In the genomic region with DNA sequence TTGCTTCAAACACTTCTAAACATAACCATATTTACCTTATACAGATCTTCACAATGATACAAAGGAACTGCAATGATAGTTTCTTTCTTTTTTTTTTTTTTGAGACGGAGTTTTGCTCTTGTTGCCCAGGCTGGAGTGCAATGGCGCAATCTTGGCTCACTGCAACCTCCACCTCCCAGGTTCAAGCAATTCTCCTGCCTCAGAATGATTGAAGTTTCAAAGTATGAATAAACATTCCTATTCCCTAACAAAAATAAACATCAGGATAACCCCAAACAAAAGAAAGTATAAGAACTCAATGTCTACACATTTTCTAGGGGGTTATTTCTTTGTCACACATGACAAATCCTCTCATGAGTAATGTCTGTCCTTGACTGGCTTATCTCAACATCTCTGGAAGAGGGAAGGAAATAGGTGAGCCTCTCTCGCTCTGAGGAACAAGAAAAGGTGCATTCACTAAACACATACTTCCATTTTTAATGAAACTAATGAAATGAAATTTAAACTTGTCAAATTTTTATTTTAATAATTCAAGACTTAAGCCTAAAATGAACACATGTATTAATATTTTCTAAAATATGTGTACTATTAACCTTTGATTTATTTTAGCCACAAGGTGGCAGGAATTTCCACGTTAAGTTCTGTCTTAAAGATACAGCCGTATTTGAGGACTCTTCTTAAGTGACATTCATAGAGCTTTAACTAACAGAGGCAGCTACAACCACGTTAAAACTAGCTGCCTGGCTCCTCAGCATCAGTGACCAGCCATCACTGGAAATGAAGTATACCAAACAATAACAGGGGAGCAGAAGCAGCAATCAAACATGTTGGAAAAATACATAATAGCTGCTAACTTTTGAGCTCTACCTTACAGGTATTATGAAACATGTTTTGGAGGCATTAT, we compare ENCODE assay signal across 8 cellular contexts. TPM values are rescaled to one million over a fixed set of nuclear protein-coding genes. Genes with fewer than 3 reads are reported as not detected.
DNase-seq lines count a peak whose midpoint lies in the region; ATAC-seq, FAIRE-seq and TF ChIP-seq lines count a peak whose summit lies in the region.

No MANE protein-coding gene starts in this region.

- H3K36me3 Mint-ChIP-seq in activated naive CD8-positive, alpha-beta T cell treated with anti-CD3 and anti-CD28 coated beads, Interleukin-2, amount 10 ng/mL, durations not matched to agents 7 days and 5 days, result no peaks in the 10 kb centered on the region
- no peaks in the 10 kb centered on the region for H3K36me3 Mint-ChIP-seq in activated naive CD8-positive, alpha-beta T cell treated with anti-CD3 and anti-CD28 coated beads for 36 hours

- H3K4me1 Mint-ChIP-seq in activated naive CD8-positive, alpha-beta T cell treated with anti-CD3 and anti-CD28 coated beads, Interleukin-2, amount 10 ng/mL, durations not matched to agents 7 days and 5 days, result peaks cover 8% of the 10 kb centered on the region
- peaks cover 14% of the 10 kb centered on the region for H3K4me1 Mint-ChIP-seq in activated naive CD8-positive, alpha-beta T cell treated with anti-CD3 and anti-CD28 coated beads for 36 hours

- no peak overlapping the region for H3K9ac ChIP-seq in keratinocyte (ENCODE audit: control insufficient read depth, extremely low read depth, insufficient read depth, low read length)

- no peak overlapping the region for H3K27ac ChIP-seq in keratinocyte (ENCODE audit: control insufficient read depth, insufficient read depth, low read length)

- POLR2A ChIA-PET in activated naive CD8-positive, alpha-beta T cell treated with anti-CD3 and anti-CD28 coated beads, Interleukin-2, amount 10 ng/mL, durations not matched to agents 7 days and 5 days (lab: Charles Lee), result interaction anchor here (0.5 to 0.9 kb wide), 2 partner anchors 172 to 182 kb away, joined by 3 to 5 read pairs; no protein-coding TSS in a partner anchor

- no peaks in the 10 kb centered on the region for H3K27me3 ChIP-seq in keratinocyte (ENCODE audit: control insufficient read depth, extremely low read depth, insufficient read depth, low read length)

- H3K9me3 Mint-ChIP-seq in activated naive CD8-positive, alpha-beta T cell treated with anti-CD3 and anti-CD28 coated beads, Interleukin-2, amount 10 ng/mL, durations not matched to agents 7 days and 5 days, result no peaks in the 10 kb centered on the region
- no peaks in the 10 kb centered on the region for H3K9me3 Mint-ChIP-seq in activated naive CD8-positive, alpha-beta T cell treated with anti-CD3 and anti-CD28 coated beads for 36 hours

- peak; percentile 52 for FAIRE-seq in keratinocyte (lab: Jason Lieb, UNC)

- H3K36me3 ChIP-seq in keratinocyte (ENCODE audit: control insufficient read depth in 2 of 2, extremely low read depth in 1 of 2, insufficient read depth in 2 of 2, low read length in 2 of 2), result no peaks in the 10 kb centered on the region

- no peaks in the 10 kb centered on the region for H3K9me3 ChIP-seq in keratinocyte (ENCODE audit: control insufficient read depth, low read depth, low read length)

- H3K79me2 ChIP-seq in keratinocyte (ENCODE audit: control insufficient read depth, insufficient read depth, low read length), result no peaks in the 10 kb centered on the region

- dilution Hi-C loops in keratinocyte (cut with MboI; ENCODE audit: extremely low pct_ligation_motif_present, low sequenced_read_pairs), result no loop called here

- TF ChIP-seq CTCF in keratinocyte (optimal IDR thresholded peaks at IDR 0.05 in 1 of 3, IDR thresholded peaks at IDR 0.05 in 1 of 3, conservative IDR thresholded peaks at IDR 0.05 in 1 of 3; ENCODE audit: extremely low read depth in 1 of 3, insufficient read depth in 2 of 3, low read length in 3 of 3), result peak in 1 of 3 experiments; percentile 15

- no peaks in the 10 kb centered on the region for H3K9me1 ChIP-seq in keratinocyte (ENCODE audit: control insufficient read depth, extremely low read depth, insufficient read depth, low read length)

- H3K4me2 ChIP-seq in keratinocyte (ENCODE audit: control insufficient read depth, extremely low read depth, insufficient read depth, low read depth, low read length), result peak overlapping the region; percentile 61

- H3K27me3 Mint-ChIP-seq in activated naive CD8-positive, alpha-beta T cell treated with anti-CD3 and anti-CD28 coated beads, Interleukin-2, amount 10 ng/mL, durations not matched to agents 7 days and 5 days, result peaks cover 29% of the 10 kb centered on the region
- peaks cover 12% of the 10 kb centered on the region for H3K27me3 Mint-ChIP-seq in activated naive CD8-positive, alpha-beta T cell treated with anti-CD3 and anti-CD28 coated beads for 36 hours

- no peak overlapping the region for H3K27ac Mint-ChIP-seq in activated naive CD8-positive, alpha-beta T cell treated with anti-CD3 and anti-CD28 coated beads, Interleukin-2, amount 10 ng/mL, durations not matched to agents 7 days and 5 days
- no peak overlapping the region for H3K27ac Mint-ChIP-seq in activated naive CD8-positive, alpha-beta T cell treated with anti-CD3 and anti-CD28 coated beads for 36 hours

- peak; percentile 51 for ATAC-seq in activated naive CD8-positive, alpha-beta T cell treated with anti-CD3 and anti-CD28 coated beads, Interleukin-2, amount 10 ng/mL, durations not matched to agents 7 days and 5 days (ENCODE audit: low read depth)
- ATAC-seq in HG03439 (IDR thresholded peaks at IDR 0.05; ENCODE audit: unreplicated experiment) (peak; percentile 42), GM21447 (IDR thresholded peaks at IDR 0.05; ENCODE audit: unreplicated experiment) (no peak), HG02885 (IDR thresholded peaks at IDR 0.05; ENCODE audit: poor library complexity, unreplicated experiment) (no peak)

- no peak for DNase-seq in activated naive CD8-positive, alpha-beta T cell treated with anti-CD3 and anti-CD28 coated beads, Interleukin-2, amount 10 ng/mL, durations not matched to agents 7 days and 5 days
- no peak for DNase-seq in activated naive CD8-positive, alpha-beta T cell treated with anti-CD3 and anti-CD28 coated beads for 36 hours
- peak; percentile 54 for DNase-seq in SW480 (ENCODE audit: low spot score)
- DNase-seq in keratinocyte (ENCODE audit: low read depth, low spot score), result peak; percentile 38
- DNase-seq in NCI-H2107 treated with DMSO at 0.1 percent for 48 hours (lab: John Stamatoyannopoulos, UW; ENCODE audit: unreplicated experiment), result no peak

- H3K4me1 ChIP-seq in keratinocyte (ENCODE audit: control insufficient read depth, extremely low read depth, insufficient read depth, low read length), result peaks cover 16% of the 10 kb centered on the region

- H4K20me1 ChIP-seq in keratinocyte (ENCODE audit: control insufficient read depth, extremely low read depth, insufficient read depth, low read length), result peaks cover 3% of the 10 kb centered on the region

- no peak overlapping the region for H2AFZ ChIP-seq in keratinocyte (ENCODE audit: control insufficient read depth, low read length)

- H3K4me3 Mint-ChIP-seq in activated naive CD8-positive, alpha-beta T cell treated with anti-CD3 and anti-CD28 coated beads, Interleukin-2, amount 10 ng/mL, durations not matched to agents 7 days and 5 days, result no peak overlapping the region
- no peak overlapping the region for H3K4me3 Mint-ChIP-seq in activated naive CD8-positive, alpha-beta T cell treated with anti-CD3 and anti-CD28 coated beads for 36 hours

- H3K4me3 ChIP-seq in keratinocyte (ENCODE audit: control insufficient read depth in 2 of 3, extremely low read depth in 1 of 3, insufficient read depth in 2 of 3, low read depth in 1 of 3, low read length in 3 of 3), result peak overlapping the region in 1 of 3 experiments; percentile 5

RNA-seq across cellular contexts. Expression of gene MALSU1, which starts 58.3 kb away (rescaled TPM):
- 10 to 100 TPM; 46.3 to 52.8 TPM for total RNA-seq in activated naive CD8-positive, alpha-beta T cell treated with anti-CD3 and anti-CD28 coated beads, Interleukin-2, amount 10 ng/mL, durations not matched to agents 7 days and 5 days
- 100 to 1,000 TPM; 116 to 120 TPM for total RNA-seq in activated naive CD8-positive, alpha-beta T cell treated with anti-CD3 and anti-CD28 coated beads for 36 hours
- 34.2 to 67.8 TPM (median 43.1 TPM) in 3 replicates for polyA plus RNA-seq in keratinocyte
- 26.3 TPM for polyA plus RNA-seq in keratinocyte (2011; ENCODE audit: low read depth)
- polyA plus RNA-seq in keratinocyte (2011; cell fraction: cytosol; rRNA removed), result 40.4 and 41.4 TPM in 2 replicates
- polyA plus RNA-seq in keratinocyte (2011; cell fraction: nucleus; rRNA removed), result 22.0 and 31.2 TPM in 2 replicates
- polyA plus RNA-seq in keratinocyte (2012; ENCODE audit: low replicate concordance), result 54.0 and 55.1 TPM in 2 replicates
- 3.6 to 43.6 TPM (median 23.8 TPM) in 3 replicates for polyA minus RNA-seq in keratinocyte
- 39.5 TPM for polyA minus RNA-seq in keratinocyte (2011; cell fraction: cytosol; rRNA and poly(A)+ RNA removed)
- 4.5 and 8.5 TPM in 2 replicates for polyA minus RNA-seq in keratinocyte (2011; cell fraction: nucleus; rRNA and poly(A)+ RNA removed)

Comparison
In these comparisons a context has a peak if more than half of its experiments do, and no peak if none do; other contexts are left out.
1. ATAC-seq: peak in activated naive CD8-positive, alpha-beta T cell treated with anti-CD3 and anti-CD28 coated beads, Interleukin-2, amount 10 ng/mL, durations not matched to agents 7 days and 5 days (single experiment) and HG03439 (single experiment); none in GM21447 (single experiment) and HG02885 (single experiment).
2. DNase-seq: peak in SW480 (single experiment) and keratinocyte (single experiment); none in activated naive CD8-positive, alpha-beta T cell treated with anti-CD3 and anti-CD28 coated beads, Interleukin-2, amount 10 ng/mL, durations not matched to agents 7 days and 5 days (single experiment), activated naive CD8-positive, alpha-beta T cell treated with anti-CD3 and anti-CD28 coated beads for 36 hours (single experiment) and NCI-H2107 treated with DMSO at 0.1 percent for 48 hours (single experiment).